20 cellular contexts compared by ENCODE assay signal in genomic region chr4:6901669-6902317, GRCh38. TPM values are rescaled to one million over a fixed set of nuclear protein-coding genes. Genes with fewer than 3 reads are reported as not detected.
DNase-seq lines count a peak whose midpoint lies in the region; ATAC-seq, FAIRE-seq and TF ChIP-seq lines count a peak whose summit lies in the region.
"Had no signal": no experiment of that assay in that cellular context is flagged by ENCODE, and none has a peak within 500 bp of the region (broad histone marks: within the 10 kb centered on the region; RNA-seq: fewer than 3 reads in every experiment).

No MANE protein-coding gene starts in this region.

- no peak for TF ChIP-seq POLR2A in H1 (IDR thresholded peaks at IDR 0.05; ENCODE audit: control extremely low read depth in 1 of 2, low read depth in 2 of 2, low read length in 2 of 2)

- no peaks in the 10 kb centered on the region for H3K9me3 Mint-ChIP-seq in stimulated activated effector memory CD8-positive, alpha-beta T cell treated with anti-CD3 and anti-CD28 coated beads, Interleukin-12 subunit alpha, Interleukin-12 subunit beta, amount 100 ng/mL, for 72 hours
- H3K9me3 Mint-ChIP-seq: IgD-negative memory B cell had no signal

- H2AFZ ChIP-seq in H1 (ENCODE audit: low read length), result no peak overlapping the region

- no peak overlapping the region for H4K5ac ChIP-seq in H1 (ENCODE audit: insufficient read length, low read depth, low read length)

- H3K4ac ChIP-seq in H1 (replicated peaks; ENCODE audit: insufficient read length, low read depth, low read length), result no peak overlapping the region

- in situ Hi-C loops in Panc1 (cut with HindIII; ENCODE audit: low pct_unique_long_range_greater_than_20kb, low sequenced_read_pairs), result no loop called here

- intact Hi-C loops in Panc1 (cut with micrococcal nuclease; ENCODE audit: unreplicated experiment), result no loop called here

- no peaks in the 10 kb centered on the region for H4K20me1 ChIP-seq in H1 (replicated peaks in 1 of 2; ENCODE audit: control insufficient read depth in 1 of 2, insufficient read depth in 2 of 2, low read length in 2 of 2)

- TF ChIP-seq CTCF in Panc1 (IDR thresholded peaks at IDR 0.05), result no peak
- TF ChIP-seq CTCF in H1 (IDR thresholded peaks at IDR 0.05; ENCODE audit: control extremely low read depth in 1 of 3, insufficient read depth in 1 of 3, low read depth in 1 of 3, low read length in 3 of 3), result no peak

- no peaks in the 10 kb centered on the region for H3K4me1 ChIP-seq in Panc1 (ENCODE audit: control insufficient read depth, insufficient read depth, low read length)
- no peaks in the 10 kb centered on the region for H3K4me1 ChIP-seq in H1 (replicated peaks in 1 of 4; ENCODE audit: control insufficient read depth in 3 of 4, insufficient read depth in 4 of 4, low read length in 3 of 4)
- H3K4me1 ChIP-seq: uterus had no signal

- CTCF ChIA-PET in Panc1 (lab: Charles Lee) (no interaction called here), H1 (lab: Charles Lee; ENCODE audit: partially characterized antibody) (interaction anchor here (1.2 kb wide), 1 partner anchor 10 kb away, joined by 3 read pairs; no protein-coding TSS in a partner anchor)

- H3K36me3 ChIP-seq in Panc1 (ENCODE audit: control insufficient read depth, insufficient read depth, low read length) (no peaks in the 10 kb centered on the region), H1 (ENCODE audit: control insufficient read depth in 2 of 4, insufficient read depth in 4 of 4, low read length in 3 of 4) (no peaks in the 10 kb centered on the region)
- H3K36me3 ChIP-seq: ovary, uterus had no signal

- DNase-seq in activated effector memory CD4-positive, alpha-beta T cell treated with anti-CD3 and anti-CD28 coated beads, Interleukin-2, amount 50 U/mL, for 16 hours, result peak; percentile 56
- DNase-seq in activated effector memory CD4-positive, alpha-beta T cell treated with Interleukin-2 at 50 U/mL for 16 hours, result no peak
- DNase-seq in Panc1 (ENCODE audit: low read depth, low spot score) (no peak), H1 (ENCODE audit: low read depth in 1 of 2, low spot score in 2 of 2) (no peak)
- DNase-seq in stimulated activated effector memory CD8-positive, alpha-beta T cell treated with anti-CD3 and anti-CD28 coated beads, Interleukin-12 subunit alpha, Interleukin-12 subunit beta, amount 100 ng/mL, for 72 hours (ENCODE audit: low spot score in 2 of 2), result no peak
- DNase-seq: cortex of kidney, NCI-H1417 treated with DMSO at 0.1 percent for 48 hours, NCI-H2107, NCI-H510A treated with DMSO at 0.1 percent for 48 hours, RPMI8226, SK-N-SH, T1000, uterus had no signal

- no peak overlapping the region for H4K91ac ChIP-seq in H1 (replicated peaks; ENCODE audit: insufficient read length, low read length)

- no peak overlapping the region for H3K14ac ChIP-seq in H1 (ENCODE audit: insufficient read length)

- no peaks in the 10 kb centered on the region for H3K9me3 ChIP-seq in Panc1 (ENCODE audit: control insufficient read depth, insufficient read depth, low read depth, low read length)
- H3K9me3 ChIP-seq in H1 (ENCODE audit: insufficient read depth in 2 of 2, low read depth in 1 of 2, low read length in 1 of 2), result no peaks in the 10 kb centered on the region
- H3K9me3 ChIP-seq: ovary, SK-N-SH, uterus had no signal

- no peak overlapping the region for H3K4me2 ChIP-seq in H1 (ENCODE audit: insufficient read depth in 1 of 2, low read depth in 2 of 2, low read length in 2 of 2)
- H3K4me2 ChIP-seq: SK-N-SH had no signal

- H3K4me3 Mint-ChIP-seq in stimulated activated effector memory CD8-positive, alpha-beta T cell treated with anti-CD3 and anti-CD28 coated beads, Interleukin-12 subunit alpha, Interleukin-12 subunit beta, amount 100 ng/mL, for 72 hours, result peak overlapping the region; percentile 68
- H3K4me3 Mint-ChIP-seq: CD14-positive monocyte, IgD-negative memory B cell, WTC11 had no signal

- no peak overlapping the region for H3K9ac ChIP-seq in H1 (replicated peaks in 1 of 4; ENCODE audit: extremely low read depth in 1 of 4, low read depth in 3 of 4, low read length in 3 of 4)
- H3K9ac ChIP-seq: SK-N-SH had no signal

- WGBS in H1 (ENCODE audit: extremely low coverage in 1 of 2, insufficient coverage in 1 of 2, insufficient read length in 1 of 2, insufficient replicate concordance in 2 of 2, low coverage in 1 of 2, low lambda C conversion rate in 2 of 2, missing lambda C conversion rate in 1 of 2), 2 experiments, result 88% methylated on average over 18 of the region's 24 CpGs; no CpG with 5 or more reads in 1 of the 2 experiments

- H4K8ac ChIP-seq in H1 (ENCODE audit: extremely low read depth, insufficient read depth, low read length), result no peak overlapping the region

- no peak overlapping the region for H2BK15ac ChIP-seq in H1 (ENCODE audit: low read length)

- H3K23me2 ChIP-seq in H1 (ENCODE audit: low read depth, low read length), result no peaks in the 10 kb centered on the region

- peak overlapping the region; percentile 24; the same call in 1 of the 2 replicates for H3K18ac ChIP-seq in H1 (ENCODE audit: extremely low read depth, low read length)

- peak overlapping the region; percentile 96 for H3K27ac Mint-ChIP-seq in stimulated activated effector memory CD8-positive, alpha-beta T cell treated with anti-CD3 and anti-CD28 coated beads, Interleukin-12 subunit alpha, Interleukin-12 subunit beta, amount 100 ng/mL, for 72 hours
- H3K27ac Mint-ChIP-seq: IgD-negative memory B cell, WTC11 had no signal

- no peak for TF ChIP-seq RAD21 in H1 (IDR thresholded peaks at IDR 0.05 in 1 of 2, conservative IDR thresholded peaks at IDR 0.05 in 1 of 2; ENCODE audit: low read depth in 2 of 2, low read length in 2 of 2)

- no peak for TF ChIP-seq EP300 in H1 (IDR thresholded peaks at IDR 0.05; ENCODE audit: borderline replicate concordance in 1 of 2, low read depth in 2 of 2, low read length in 2 of 2)

- H2BK20ac ChIP-seq in H1 (ENCODE audit: low read length), result no peak overlapping the region

- H3K27me3 ChIP-seq in Panc1 (ENCODE audit: control insufficient read depth, insufficient read depth, low read length), result no peaks in the 10 kb centered on the region
- 0 out of 7 replicates have a peak, but pooled peaks cover 0 to under 1% (median 0%) of the 10 kb centered on the region in 4 experiments for H3K27me3 ChIP-seq in H1 (replicated peaks in 1 of 4; ENCODE audit: control insufficient read depth in 3 of 4, extremely low read depth in 1 of 4, insufficient read depth in 3 of 4, low read length in 3 of 4)
- H3K27me3 ChIP-seq: ovary, uterus had no signal

- H3K4me3 ChIP-seq in Panc1 (ENCODE audit: low read depth in 2 of 2, low read length in 2 of 2) (no peak overlapping the region), H1 (ENCODE audit: extremely low read depth in 1 of 4, insufficient read depth in 2 of 4, low read depth in 3 of 4, low read length in 4 of 4) (no peak overlapping the region)
- H3K4me3 ChIP-seq: ovary, uterus had no signal

- H3K23ac ChIP-seq in H1 (ENCODE audit: insufficient read length), result no peak overlapping the region

- H3K27ac ChIP-seq in Panc1 (ENCODE audit: low read length) (no peak overlapping the region), H1 (ENCODE audit: low read depth, low read length) (no peak overlapping the region)
- H3K27ac ChIP-seq: ovary, uterus had no signal

- peaks cover 47% of the 10 kb centered on the region for H3K4me1 Mint-ChIP-seq in stimulated activated effector memory CD8-positive, alpha-beta T cell treated with anti-CD3 and anti-CD28 coated beads, Interleukin-12 subunit alpha, Interleukin-12 subunit beta, amount 100 ng/mL, for 72 hours
- H3K4me1 Mint-ChIP-seq: WTC11 had no signal

- H2BK12ac ChIP-seq in H1 (ENCODE audit: low read depth, low read length), result no peak overlapping the region

- no peaks in the 10 kb centered on the region for H3K79me1 ChIP-seq in H1 (ENCODE audit: low read depth, low read length)

- no peak overlapping the region for H3K56ac ChIP-seq in H1 (replicated peaks; ENCODE audit: insufficient read length, low read depth, low read length)

- POLR2A ChIA-PET in Panc1 (lab: Charles Lee) (no interaction called here), H1 (lab: Charles Lee; ENCODE audit: partially characterized antibody) (interaction anchor here (3.2 kb wide), 1 partner anchor 7 kb away, joined by 16 read pairs; the partner anchor contains the start of gene TBC1D14)

- ATAC-seq in Panc1 (0 out of 2 replicates have a peak, but pooled peaks have one; percentile 46), HG03097 (IDR thresholded peaks at IDR 0.05; ENCODE audit: low FRiP score, unreplicated experiment) (no peak), HG03378 (IDR thresholded peaks at IDR 0.05; ENCODE audit: unreplicated experiment) (no peak), HG03571 (IDR thresholded peaks at IDR 0.05; ENCODE audit: unreplicated experiment) (no peak)
- ATAC-seq in stimulated activated effector memory CD8-positive, alpha-beta T cell treated with anti-CD3 and anti-CD28 coated beads, Interleukin-12 subunit alpha, Interleukin-12 subunit beta, amount 100 ng/mL, for 72 hours, result no peak
- ATAC-seq: WTC11 had no signal

- no peak overlapping the region for H2AK5ac ChIP-seq in H1 (ENCODE audit: low read depth, low read length)

- H2BK5ac ChIP-seq in H1 (ENCODE audit: low read depth, low read length), result no peak overlapping the region

- H3K36me3 Mint-ChIP-seq in stimulated activated effector memory CD8-positive, alpha-beta T cell treated with anti-CD3 and anti-CD28 coated beads, Interleukin-12 subunit alpha, Interleukin-12 subunit beta, amount 100 ng/mL, for 72 hours, result peaks cover 11% of the 10 kb centered on the region
- H3K36me3 Mint-ChIP-seq: CD14-positive monocyte, IgD-negative memory B cell, WTC11 had no signal

- no TSS peak for BruUV-seq in Panc1 (replicated peaks; lab: Mats Ljungman, UMichigan)

- FAIRE-seq in H1 (lab: Jason Lieb, UNC), result no peak

- H2BK120ac ChIP-seq in H1 (replicated peaks; ENCODE audit: low read depth, low read length), result no peak overlapping the region

- no peaks in the 10 kb centered on the region for H3K79me2 ChIP-seq in H1 (ENCODE audit: control insufficient read depth in 1 of 2, insufficient read depth in 2 of 2, low read length in 2 of 2)

RNA-seq across cellular contexts. Expression of gene TBC1D14, which starts 7.8 kb away (rescaled TPM):
- 36.3 TPM for total RNA-seq in Panc1 (2021; ENCODE audit: unreplicated experiment)
- polyA plus RNA-seq in Panc1 (2012; ENCODE audit: insufficient read length), result 35.0 TPM
- 48.2 and 49.7 TPM in 2 replicates for total RNA-seq in H1 (2021; fragmentation: NEBNext Ultra II Directional; extraction: Animal tissue kit (Norgen Biotek cat#: 25700))
- 45.6 and 46.2 TPM in 2 replicates for polyA plus RNA-seq in H1 (2011; rRNA removed)
- polyA plus RNA-seq in H1 (2011; cell fraction: cytosol; rRNA removed), result 49.8 TPM
- polyA plus RNA-seq in H1 (2011; cell fraction: nucleus; rRNA removed), result 47.4 TPM
- 38.7 to 43.8 TPM (median 41.7 TPM) in 4 replicates for polyA plus RNA-seq in H1 (2012, experiment 1 of 2)
- polyA plus RNA-seq in H1 (2012, experiment 2 of 2), result 21.9 TPM
- 24.2 TPM for polyA plus RNA-seq in H1 (2013, experiment 1 of 2)
- polyA plus RNA-seq in H1 (2013, experiment 2 of 2), result 25.4 TPM
- polyA minus RNA-seq in H1 (2011; rRNA and poly(A)+ RNA removed), result 51.5 and 51.9 TPM in 2 replicates
- 27.0 TPM for polyA minus RNA-seq in H1 (2011; cell fraction: cytosol; rRNA and poly(A)+ RNA removed)
- 30.9 TPM for polyA minus RNA-seq in H1 (2011; cell fraction: nucleus; rRNA and poly(A)+ RNA removed)
